Comparison of ENCODE assay signal across 22 cellular contexts in genomic region chr16:88049020-88049419, GRCh38.
"Had no signal": no experiment of that assay in that cellular context is flagged by ENCODE, and none has a peak within 500 bp of the region (broad histone marks: within the 10 kb centered on the region; RNA-seq: fewer than 3 reads in every experiment).

No MANE protein-coding gene starts in this region.

- H3K27me3 ChIP-seq: breast epithelium, colonic mucosa, esophagus squamous epithelium, heart left ventricle, left lung, upper lobe of left lung had no signal

- H3K9me3 Mint-ChIP-seq: activated naive CD4-positive, alpha-beta T cell treated with anti-CD3 and anti-CD28 coated beads for 36 hours; activated naive CD8-positive, alpha-beta T cell treated with anti-CD3 and anti-CD28 coated beads, Interleukin-2, amount 10 ng/mL, durations not matched to agents 7 days and 5 days; nephron had no signal

- H3K4me1 ChIP-seq: breast epithelium, colonic mucosa, esophagus squamous epithelium, heart left ventricle, left lung, upper lobe of left lung had no signal

- DNase-seq: activated CD4-positive, alpha-beta T cell treated with anti-CD3 and anti-CD28 coated beads for 4 hours; activated CD4-positive, alpha-beta T cell treated with anti-CD3 and anti-CD28 coated beads, Interleukin-2, amount 50 U/mL, for 48 hours; activated naive CD4-positive, alpha-beta T cell treated with anti-CD3 and anti-CD28 coated beads for 36 hours; activated naive CD8-positive, alpha-beta T cell treated with anti-CD3 and anti-CD28 coated beads, Interleukin-2, amount 10 ng/mL, durations not matched to agents 7 days and 5 days; activated T-cell treated with anti-CD3 and anti-CD28 coated beads, Interleukin-2, amount 50 U/mL, for 48 hours; amniotic stem cell; colonic mucosa; esophagus squamous epithelium; midbrain; nucleus accumbens; stimulated activated CD4-positive, alpha-beta T cell treated with anti-CD3 and anti-CD28 coated beads, Interleukin-2, amount 100 ng/mL, for 48 hours; stimulated activated CD8-positive, alpha-beta memory T cell treated with anti-CD3 and anti-CD28 coated beads, Interleukin-4, amount 100 ng/mL, for 48 hours; stimulated activated naive CD4-positive, alpha-beta T cell treated with Interleukin-2 at 50 U/mL for 16 hours; T-helper 9 cell; upper lobe of left lung had no signal

- H3K9me3 ChIP-seq: breast epithelium, colonic mucosa, esophagus squamous epithelium, heart left ventricle, left lung, thoracic aorta, upper lobe of left lung had no signal

- H3K4me1 Mint-ChIP-seq: activated naive CD8-positive, alpha-beta T cell treated with anti-CD3 and anti-CD28 coated beads, Interleukin-2, amount 10 ng/mL, durations not matched to agents 7 days and 5 days had no signal

- H3K27ac Mint-ChIP-seq: activated naive CD4-positive, alpha-beta T cell treated with anti-CD3 and anti-CD28 coated beads for 36 hours had no signal

- H3K27me3 Mint-ChIP-seq: activated naive CD8-positive, alpha-beta T cell treated with anti-CD3 and anti-CD28 coated beads, Interleukin-2, amount 10 ng/mL, durations not matched to agents 7 days and 5 days had no signal

- H3K36me3 ChIP-seq: breast epithelium, colonic mucosa had no signal

- H3K4me3 Mint-ChIP-seq: activated naive CD4-positive, alpha-beta T cell treated with anti-CD3 and anti-CD28 coated beads for 36 hours; activated naive CD8-positive, alpha-beta T cell treated with anti-CD3 and anti-CD28 coated beads, Interleukin-2, amount 10 ng/mL, durations not matched to agents 7 days and 5 days; nephron had no signal

- H3K4me3 ChIP-seq: breast epithelium, colonic mucosa, esophagus squamous epithelium, heart left ventricle, left lung, smooth muscle cell, thoracic aorta, upper lobe of left lung had no signal

- H3K4me2 ChIP-seq: smooth muscle cell had no signal

- H3K27ac ChIP-seq: breast epithelium, colonic mucosa, esophagus squamous epithelium, heart left ventricle, left lung, thoracic aorta, upper lobe of left lung had no signal

- ATAC-seq: heart left ventricle, left lung, sciatic nerve had no signal
